Comparison of ENCODE assay signal across 18 cellular contexts in genomic region chr4:38280323-38280706, GRCh38.
"Had no signal": no experiment of that assay in that cellular context is flagged by ENCODE, and none has a peak within 500 bp of the region (broad histone marks: within the 10 kb centered on the region; RNA-seq: fewer than 3 reads in every experiment).

No MANE protein-coding gene starts in this region.

- H3K36me3 ChIP-seq: WERI-Rb-1 had no signal

- H3K27me3 Mint-ChIP-seq: activated CD4-positive, alpha-beta memory T cell treated with anti-CD3 and anti-CD28 coated beads for 36 hours; natural killer cell treated with Interleukin-12 subunit alpha and Interleukin-12 subunit beta and Interleukin-15 and Interleukin-18, amount 100 ng/mL, for 72 hours; progenitor cell of endocrine pancreas had no signal

- H3K9me3 Mint-ChIP-seq: natural killer cell treated with Interleukin-12 subunit alpha and Interleukin-12 subunit beta and Interleukin-15 and Interleukin-18, amount 100 ng/mL, for 72 hours had no signal

- H3K36me3 Mint-ChIP-seq: activated naive CD4-positive, alpha-beta T cell treated with anti-CD3 and anti-CD28 coated beads, Interleukin-2, amount 10 ng/mL, durations not matched to agents 7 days and 5 days; natural killer cell treated with Interleukin-12 subunit alpha and Interleukin-12 subunit beta and Interleukin-15 and Interleukin-18, amount 100 ng/mL, for 72 hours had no signal

- H3K4me3 ChIP-seq: lung, SK-N-MC had no signal

- FAIRE-seq: kidney, urothelium cell line had no signal

- H3K4me3 Mint-ChIP-seq: activated CD4-positive, alpha-beta memory T cell treated with anti-CD3 and anti-CD28 coated beads for 36 hours; activated naive CD4-positive, alpha-beta T cell treated with anti-CD3 and anti-CD28 coated beads, Interleukin-2, amount 10 ng/mL, durations not matched to agents 7 days and 5 days; activated T-cell treated with anti-CD3 and anti-CD28 coated beads, Interleukin-2, amount 50 U/mL, for 72 hours; natural killer cell treated with Interleukin-12 subunit alpha and Interleukin-12 subunit beta and Interleukin-15 and Interleukin-18, amount 100 ng/mL, for 72 hours had no signal

- H3K27ac ChIP-seq: SK-N-MC, WERI-Rb-1 had no signal

- H3K27ac Mint-ChIP-seq: activated CD4-positive, alpha-beta memory T cell treated with anti-CD3 and anti-CD28 coated beads for 36 hours; activated naive CD4-positive, alpha-beta T cell treated with anti-CD3 and anti-CD28 coated beads, Interleukin-2, amount 10 ng/mL, durations not matched to agents 7 days and 5 days; activated T-cell treated with anti-CD3 and anti-CD28 coated beads, Interleukin-2, amount 50 U/mL, for 72 hours; natural killer cell treated with Interleukin-12 subunit alpha and Interleukin-12 subunit beta and Interleukin-15 and Interleukin-18, amount 100 ng/mL, for 72 hours; progenitor cell of endocrine pancreas had no signal

- DNase-seq: activated CD4-positive, alpha-beta memory T cell treated with anti-CD3 and anti-CD28 coated beads for 36 hours; activated CD4-positive, alpha-beta T cell treated with anti-CD3 and anti-CD28 coated beads for 1 hour; activated effector memory CD4-positive, alpha-beta T cell treated with Interleukin-2 at 50 U/mL for 16 hours; activated naive CD4-positive, alpha-beta T cell treated with anti-CD3 and anti-CD28 coated beads, Interleukin-2, amount 10 ng/mL, durations not matched to agents 7 days and 5 days; activated T-cell treated with anti-CD3 and anti-CD28 coated beads, Interleukin-2, amount 50 U/mL, for 72 hours; amygdala; effector CD8-positive, alpha-beta T cell; erythroblast; foreskin fibroblast; stimulated activated CD4-positive, alpha-beta T cell treated with anti-CD3 and anti-CD28 coated beads, Interleukin-4, amount 100 ng/mL, for 24 hours; stimulated activated naive CD4-positive, alpha-beta T cell treated with Interleukin-2 at 50 U/mL for 16 hours; WERI-Rb-1 had no signal
